Comparison of ENCODE assay signal across 1 cellular context in genomic region chr19:48400018-48400742, GRCh38.
TF ChIP-seq lines count a peak whose summit lies in the region.

No MANE protein-coding gene starts in this region.

TF ChIP-seq in HepG2, 621 proteins besides CTCF, POLR2A, EP300 and RAD21 (continues in another document):
- TF ChIP-seq ZNF143 (CRISPR knock-in tag; IDR thresholded peaks at IDR 0.05) (peak; percentile 93), HNRNPK (IDR thresholded peaks at IDR 0.05; ENCODE audit: low read depth, low read length, poor library complexity, severe bottlenecking) (no peak), NPAS2 (CRISPR knock-in tag; IDR thresholded peaks at IDR 0.05; ENCODE audit: borderline replicate concordance) (no peak), GABPA (IDR thresholded peaks at IDR 0.05; ENCODE audit: low read depth, low read length) (no peak), GABPA (CRISPR knock-in tag; IDR thresholded peaks at IDR 0.05; ENCODE audit: low read depth) (peak; percentile 47; the same call in 1 of the 2 replicates), FOXA1 (IDR thresholded peaks at IDR 0.05) (no peak), FOXA1 (CRISPR knock-in tag; IDR thresholded peaks at IDR 0.05) (0 out of 2 replicates have a peak, but pooled peaks have one; percentile 16), KDM2A (CRISPR knock-in tag; IDR thresholded peaks at IDR 0.05; ENCODE audit: borderline replicate concordance, low read depth) (0 out of 2 replicates have a peak, but pooled peaks have one; percentile 24), ETS1 (CRISPR knock-in tag; IDR thresholded peaks at IDR 0.05) (no peak), YEATS2 (CRISPR knock-in tag; IDR thresholded peaks at IDR 0.05; ENCODE audit: borderline replicate concordance) (no peak), ZIK1 (CRISPR knock-in tag; IDR thresholded peaks at IDR 0.05; ENCODE audit: borderline replicate concordance, low read depth) (0 out of 2 replicates have a peak, but pooled peaks have one; percentile 42), FOXK1 (CRISPR knock-in tag; IDR thresholded peaks at IDR 0.05; ENCODE audit: borderline replicate concordance, low read depth) (no peak), ATF3 (CRISPR knock-in tag; IDR thresholded peaks at IDR 0.05) (no peak), ZNF574 (CRISPR knock-in tag; IDR thresholded peaks at IDR 0.05) (peak; percentile 72), UBTF (CRISPR knock-in tag; IDR thresholded peaks at IDR 0.05) (no peak; the same call in 1 of the 2 replicates), ERF (CRISPR knock-in tag; IDR thresholded peaks at IDR 0.05) (peak; percentile 51; the same call in 1 of the 2 replicates), THAP8 (CRISPR knock-in tag; IDR thresholded peaks at IDR 0.05; ENCODE audit: borderline replicate concordance) (no peak), GMEB2 (CRISPR knock-in tag; IDR thresholded peaks at IDR 0.05; ENCODE audit: low read depth) (no peak), ZNF335 (CRISPR knock-in tag; IDR thresholded peaks at IDR 0.05) (peak; percentile 90), PAX8 (CRISPR knock-in tag; IDR thresholded peaks at IDR 0.05; ENCODE audit: borderline replicate concordance) (no peak), POGK (CRISPR knock-in tag; conservative IDR thresholded peaks at IDR 0.05) (no peak), IKZF1 (IDR thresholded peaks at IDR 0.05) (no peak), THRA (CRISPR knock-in tag; IDR thresholded peaks at IDR 0.05; ENCODE audit: borderline replicate concordance) (no peak), PPARG (CRISPR knock-in tag; conservative IDR thresholded peaks at IDR 0.05) (peak; percentile 69; the same call in 1 of the 2 replicates), GPBP1L1 (CRISPR knock-in tag; IDR thresholded peaks at IDR 0.05) (no peak), HOXD1 (CRISPR knock-in tag; IDR thresholded peaks at IDR 0.05) (no peak), ZNF652 (CRISPR knock-in tag; IDR thresholded peaks at IDR 0.05; ENCODE audit: borderline replicate concordance, low read depth) (no peak), ZHX1 (CRISPR knock-in tag; IDR thresholded peaks at IDR 0.05; ENCODE audit: low read depth) (no peak), GATAD2A (CRISPR knock-in tag; IDR thresholded peaks at IDR 0.05) (0 out of 2 replicates have a peak, but pooled peaks have one; percentile 11), SETDB1 (CRISPR knock-in tag; IDR thresholded peaks at IDR 0.05; ENCODE audit: borderline replicate concordance) (no peak), SMAD9 (CRISPR knock-in tag; IDR thresholded peaks at IDR 0.05) (no peak), MED8 (CRISPR knock-in tag; IDR thresholded peaks at IDR 0.05; ENCODE audit: insufficient replicate concordance) (no peak), ZFP37 (CRISPR knock-in tag; IDR thresholded peaks at IDR 0.05; ENCODE audit: borderline replicate concordance) (no peak), ATF2 (CRISPR knock-in tag; IDR thresholded peaks at IDR 0.05) (0 out of 2 replicates have a peak, but pooled peaks have one; percentile 23), ZNF710 (CRISPR knock-in tag; IDR thresholded peaks at IDR 0.05; ENCODE audit: borderline replicate concordance) (0 out of 2 replicates have a peak, but pooled peaks have one; percentile 36), ZNF564 (CRISPR knock-in tag; IDR thresholded peaks at IDR 0.05) (no peak)
